ENCODE assay signal across 11 cellular contexts in the genomic region with DNA sequence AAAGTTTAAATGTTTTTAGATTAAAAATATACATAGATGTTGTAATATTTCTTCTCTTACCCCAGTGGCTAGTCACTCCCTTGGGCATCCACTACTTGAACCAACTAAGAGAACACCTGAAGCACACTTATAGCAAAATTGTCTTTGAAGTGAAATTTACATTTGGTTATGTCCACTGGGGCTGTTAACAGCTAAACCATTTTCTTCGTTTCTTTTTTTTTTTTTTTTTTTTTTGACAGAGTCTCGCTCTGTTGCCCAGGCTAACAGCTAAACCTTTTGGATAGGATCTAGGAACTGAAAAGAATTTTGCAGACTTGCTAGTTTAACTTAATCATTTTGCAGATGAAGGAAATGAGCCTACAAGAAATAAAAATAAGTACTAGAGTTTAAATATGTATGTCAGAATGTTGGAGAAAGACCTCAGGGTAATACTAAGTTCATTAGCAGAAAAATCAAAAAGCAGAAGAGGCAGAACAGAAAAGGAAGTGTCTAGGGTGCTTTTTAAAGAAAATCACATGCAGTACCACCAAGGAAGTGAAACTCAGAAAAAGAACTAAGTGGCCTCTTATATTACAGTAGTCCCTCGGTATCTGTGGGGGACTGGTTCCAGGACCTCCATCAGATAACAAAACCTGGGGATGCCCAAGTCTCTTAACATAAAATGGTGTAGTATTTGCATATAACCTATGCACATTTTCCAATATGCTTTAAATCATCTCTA. TPM values are rescaled to one million over a fixed set of nuclear protein-coding genes. Genes with fewer than 3 reads are reported as not detected.
A peak's percentile ranks its signal among the peaks of the same experiment; 100 is the strongest.
DNase-seq lines count a peak whose midpoint lies in the region; ATAC-seq and TF ChIP-seq lines count a peak whose summit lies in the region.
"Had no signal": no experiment of that assay in that cellular context is flagged by ENCODE, and none has a peak within 500 bp of the region (broad histone marks: within the 10 kb centered on the region; RNA-seq: fewer than 3 reads in every experiment).

No MANE protein-coding gene starts in this region.

- no peak for TF ChIP-seq CTCF in GM12864 (IDR thresholded peaks at IDR 0.05; ENCODE audit: low read depth, low read length, missing control alignments)

- no peak overlapping the region; the same call in 1 of the 2 replicates for H3K4me3 ChIP-seq in GM12864 (ENCODE audit: low read depth, low read length)
- H3K4me3 ChIP-seq: upper lobe of left lung had no signal

- intact Hi-C loops in activated T-helper 2 cell treated with anti-CD3 and anti-CD28 coated beads, Interferon-gamma antibody, Interleukin-2, Interleukin-4, amounts not matched to agents 10 μg/mL and 5 μg/mL and 100 μg/mL, durations not matched to agents 14 hours and 24 hours and 36 hours (cut with micrococcal nuclease): no loop called here

- peak; percentile 78 for DNase-seq in GM12864 (ENCODE audit: low read depth)
- no peak for DNase-seq in activated T-helper 2 cell treated with anti-CD3 and anti-CD28 coated beads, Interferon-gamma antibody, Interleukin-2, Interleukin-4, amounts not matched to agents 10 μg/mL and 5 μg/mL and 100 μg/mL, durations not matched to agents 14 hours and 24 hours and 36 hours (ENCODE audit: low spot score)
- DNase-seq in islet precursor cell: no peak
- DNase-seq in NCI-H345 (lab: John Stamatoyannopoulos, UW): no peak
- no peak for DNase-seq in NCI-H82 (lab: John Stamatoyannopoulos, UW)
- DNase-seq in H4 (ENCODE audit: low spot score): no peak
- DNase-seq: NCI-H1105 treated with DMSO at 0.1 percent for 48 hours, retina, upper lobe of left lung had no signal

- no peaks in the 10 kb centered on the region for H3K27me3 Mint-ChIP-seq in activated T-helper 2 cell treated with anti-CD3 and anti-CD28 coated beads, Interferon-gamma antibody, Interleukin-2, Interleukin-4, amounts not matched to agents 10 μg/mL and 5 μg/mL and 100 μg/mL, durations not matched to agents 14 hours and 24 hours and 36 hours (ENCODE audit: low read depth)

- ATAC-seq in GM19452 (IDR thresholded peaks at IDR 0.05; ENCODE audit: unreplicated experiment): peak; percentile 89
- peak; percentile 84 for ATAC-seq in HG03135 (IDR thresholded peaks at IDR 0.05; ENCODE audit: unreplicated experiment)

- H3K36me3 Mint-ChIP-seq in activated T-helper 2 cell treated with anti-CD3 and anti-CD28 coated beads, Interferon-gamma antibody, Interleukin-2, Interleukin-4, amounts not matched to agents 10 μg/mL and 5 μg/mL and 100 μg/mL, durations not matched to agents 14 hours and 24 hours and 36 hours (ENCODE audit: low read depth): peaks cover 65% of the 10 kb centered on the region

- H3K9me3 Mint-ChIP-seq in activated T-helper 2 cell treated with anti-CD3 and anti-CD28 coated beads, Interferon-gamma antibody, Interleukin-2, Interleukin-4, amounts not matched to agents 10 μg/mL and 5 μg/mL and 100 μg/mL, durations not matched to agents 14 hours and 24 hours and 36 hours: no peaks in the 10 kb centered on the region

- H3K4me1 Mint-ChIP-seq in activated T-helper 2 cell treated with anti-CD3 and anti-CD28 coated beads, Interferon-gamma antibody, Interleukin-2, Interleukin-4, amounts not matched to agents 10 μg/mL and 5 μg/mL and 100 μg/mL, durations not matched to agents 14 hours and 24 hours and 36 hours (ENCODE audit: low read depth): peaks cover 22% of the 10 kb centered on the region

- no peak overlapping the region for H3K4me3 Mint-ChIP-seq in activated T-helper 2 cell treated with anti-CD3 and anti-CD28 coated beads, Interferon-gamma antibody, Interleukin-2, Interleukin-4, amounts not matched to agents 10 μg/mL and 5 μg/mL and 100 μg/mL, durations not matched to agents 14 hours and 24 hours and 36 hours (ENCODE audit: low read depth)

- H3K27ac Mint-ChIP-seq in activated T-helper 2 cell treated with anti-CD3 and anti-CD28 coated beads, Interferon-gamma antibody, Interleukin-2, Interleukin-4, amounts not matched to agents 10 μg/mL and 5 μg/mL and 100 μg/mL, durations not matched to agents 14 hours and 24 hours and 36 hours: peak overlapping the region; percentile 4

RNA-seq across cellular contexts. Expression of a gene that starts 11.8 kb away (rescaled TPM):
- total RNA-seq in activated T-helper 2 cell treated with anti-CD3 and anti-CD28 coated beads, Interferon-gamma antibody, Interleukin-2, Interleukin-4, amounts not matched to agents 10 μg/mL and 5 μg/mL and 100 μg/mL, durations not matched to agents 14 hours and 24 hours and 36 hours: 22.9 and 24.7 TPM in 2 replicates
- 34.0 and 36.1 TPM in 2 replicates for total RNA-seq in H4 (2014; rRNA removed; shearing (Covaris generic))

RNA-seq across cellular contexts. Expression of a gene that starts 11.9 kb away (rescaled TPM):
- 29.8 and 34.8 TPM in 2 replicates for total RNA-seq in activated T-helper 2 cell treated with anti-CD3 and anti-CD28 coated beads, Interferon-gamma antibody, Interleukin-2, Interleukin-4, amounts not matched to agents 10 μg/mL and 5 μg/mL and 100 μg/mL, durations not matched to agents 14 hours and 24 hours and 36 hours
- total RNA-seq in H4 (2014; rRNA removed; shearing (Covaris generic)): 43.6 and 47.4 TPM in 2 replicates
